In the genomic region with DNA sequence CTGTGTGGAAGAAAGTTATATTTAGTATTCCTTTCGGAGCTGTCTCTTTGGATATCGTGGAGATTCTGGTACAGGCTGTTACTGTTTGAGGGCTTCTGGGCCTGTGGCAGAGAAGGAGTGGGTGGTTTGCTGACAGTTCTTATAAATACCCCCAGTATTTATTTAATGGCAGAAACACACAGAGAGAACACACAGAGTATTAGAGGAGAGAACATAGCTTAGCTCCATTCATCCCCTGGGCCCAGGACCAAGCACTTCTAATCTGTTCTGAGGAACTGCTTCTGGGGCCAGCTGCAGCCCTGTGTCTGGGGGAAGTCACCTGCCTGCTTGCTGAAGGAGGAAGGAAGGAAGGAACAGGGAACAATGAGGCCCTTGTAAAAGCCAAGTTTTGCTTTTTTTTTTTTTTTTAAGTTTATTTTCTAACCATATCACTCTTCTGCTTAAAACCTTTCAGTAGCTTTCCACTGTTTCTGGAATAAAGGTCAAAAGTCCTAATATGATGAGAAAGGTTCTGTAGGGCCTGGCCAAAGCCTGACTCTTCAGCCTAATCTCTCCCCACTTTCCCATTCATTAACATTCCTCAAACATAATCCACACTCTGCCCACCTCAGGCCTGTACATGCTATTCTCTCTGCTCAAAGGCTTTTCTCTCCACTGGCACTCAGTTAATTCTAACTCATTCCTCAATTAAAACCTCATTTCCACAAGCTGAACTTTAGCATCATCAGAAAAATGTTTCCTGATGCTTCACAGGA, we compare ENCODE assay signal across 1 cellular context.
TF ChIP-seq lines count a peak whose summit lies in the region.

No MANE protein-coding gene starts in this region.

TF ChIP-seq in GM12878, 131 proteins besides CTCF, POLR2A, EP300 and RAD21:
- TF ChIP-seq, protein P1, sequence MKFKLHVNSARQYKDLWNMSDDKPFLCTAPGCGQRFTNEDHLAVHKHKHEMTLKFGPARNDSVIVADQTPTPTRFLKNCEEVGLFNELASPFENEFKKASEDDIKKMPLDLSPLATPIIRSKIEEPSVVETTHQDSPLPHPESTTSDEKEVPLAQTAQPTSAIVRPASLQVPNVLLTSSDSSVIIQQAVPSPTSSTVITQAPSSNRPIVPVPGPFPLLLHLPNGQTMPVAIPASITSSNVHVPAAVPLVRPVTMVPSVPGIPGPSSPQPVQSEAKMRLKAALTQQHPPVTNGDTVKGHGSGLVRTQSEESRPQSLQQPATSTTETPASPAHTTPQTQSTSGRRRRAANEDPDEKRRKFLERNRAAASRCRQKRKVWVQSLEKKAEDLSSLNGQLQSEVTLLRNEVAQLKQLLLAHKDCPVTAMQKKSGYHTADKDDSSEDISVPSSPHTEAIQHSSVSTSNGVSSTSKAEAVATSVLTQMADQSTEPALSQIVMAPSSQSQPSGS (IDR thresholded peaks at IDR 0.05; ENCODE audit: low read length): no peak
- TF ChIP-seq RCOR1 (conservative IDR thresholded peaks at IDR 0.05; ENCODE audit: low read depth, low read length) (no peak), ZNF274 (IDR thresholded peaks at IDR 0.05; ENCODE audit: insufficient read depth, insufficient read length) (no peak), TARDBP (IDR thresholded peaks at IDR 0.05; ENCODE audit: borderline replicate concordance) (no peak)
- TF ChIP-seq, protein P2, sequence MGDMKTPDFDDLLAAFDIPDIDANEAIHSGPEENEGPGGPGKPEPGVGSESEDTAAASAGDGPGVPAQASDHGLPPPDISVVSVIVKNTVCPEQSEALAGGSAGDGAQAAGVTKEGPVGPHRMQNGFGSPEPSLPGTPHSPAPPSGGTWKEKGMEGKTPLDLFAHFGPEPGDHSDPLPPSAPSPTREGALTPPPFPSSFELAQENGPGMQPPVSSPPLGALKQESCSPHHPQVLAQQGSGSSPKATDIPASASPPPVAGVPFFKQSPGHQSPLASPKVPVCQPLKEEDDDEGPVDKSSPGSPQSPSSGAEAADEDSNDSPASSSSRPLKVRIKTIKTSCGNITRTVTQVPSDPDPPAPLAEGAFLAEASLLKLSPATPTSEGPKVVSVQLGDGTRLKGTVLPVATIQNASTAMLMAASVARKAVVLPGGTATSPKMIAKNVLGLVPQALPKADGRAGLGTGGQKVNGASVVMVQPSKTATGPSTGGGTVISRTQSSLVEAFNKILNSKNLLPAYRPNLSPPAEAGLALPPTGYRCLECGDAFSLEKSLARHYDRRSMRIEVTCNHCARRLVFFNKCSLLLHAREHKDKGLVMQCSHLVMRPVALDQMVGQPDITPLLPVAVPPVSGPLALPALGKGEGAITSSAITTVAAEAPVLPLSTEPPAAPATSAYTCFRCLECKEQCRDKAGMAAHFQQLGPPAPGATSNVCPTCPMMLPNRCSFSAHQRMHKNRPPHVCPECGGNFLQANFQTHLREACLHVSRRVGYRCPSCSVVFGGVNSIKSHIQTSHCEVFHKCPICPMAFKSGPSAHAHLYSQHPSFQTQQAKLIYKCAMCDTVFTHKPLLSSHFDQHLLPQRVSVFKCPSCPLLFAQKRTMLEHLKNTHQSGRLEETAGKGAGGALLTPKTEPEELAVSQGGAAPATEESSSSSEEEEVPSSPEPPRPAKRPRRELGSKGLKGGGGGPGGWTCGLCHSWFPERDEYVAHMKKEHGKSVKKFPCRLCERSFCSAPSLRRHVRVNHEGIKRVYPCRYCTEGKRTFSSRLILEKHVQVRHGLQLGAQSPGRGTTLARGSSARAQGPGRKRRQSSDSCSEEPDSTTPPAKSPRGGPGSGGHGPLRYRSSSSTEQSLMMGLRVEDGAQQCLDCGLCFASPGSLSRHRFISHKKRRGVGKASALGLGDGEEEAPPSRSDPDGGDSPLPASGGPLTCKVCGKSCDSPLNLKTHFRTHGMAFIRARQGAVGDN (IDR thresholded peaks at IDR 0.05): no peak
